ENCODE assay signal across 10 cellular contexts in genomic region chr4:153792893-153793227, GRCh38. TPM values are rescaled to one million over a fixed set of nuclear protein-coding genes. Genes with fewer than 3 reads are reported as not detected.
DNase-seq lines count a peak whose midpoint lies in the region; ATAC-seq, FAIRE-seq and TF ChIP-seq lines count a peak whose summit lies in the region.
"Had no signal": no experiment of that assay in that cellular context is flagged by ENCODE, and none has a peak within 500 bp of the region (broad histone marks: within the 10 kb centered on the region; RNA-seq: fewer than 3 reads in every experiment).

No MANE protein-coding gene starts in this region.

- ATAC-seq in GM18505 (IDR thresholded peaks at IDR 0.05; ENCODE audit: unreplicated experiment) (no peak), GM21381 (IDR thresholded peaks at IDR 0.05; ENCODE audit: unreplicated experiment) (no peak)

- no peak overlapping the region for H3K27ac Mint-ChIP-seq in activated T-cell treated with anti-CD3 and anti-CD28 coated beads, Interleukin-2, amount 50 U/mL, for 24 hours

- TF ChIP-seq CTCF in astrocyte of the spinal cord (IDR thresholded peaks at IDR 0.05; ENCODE audit: low read depth, low read length) (no peak), kidney (IDR thresholded peaks at IDR 0.05; ENCODE audit: borderline replicate concordance, extremely low read depth, insufficient read depth) (no peak)

- no peak for FAIRE-seq in kidney (lab: Jason Lieb, UNC)

- peaks cover 95% of the 10 kb centered on the region for H3K27me3 Mint-ChIP-seq in activated T-cell treated with anti-CD3 and anti-CD28 coated beads, Interleukin-2, amount 50 U/mL, for 24 hours

- H3K4me3 Mint-ChIP-seq in activated T-cell treated with anti-CD3 and anti-CD28 coated beads, Interleukin-2, amount 50 U/mL, for 24 hours = peak overlapping the region; percentile 76

- peaks cover 42% of the 10 kb centered on the region for H3K4me1 Mint-ChIP-seq in activated T-cell treated with anti-CD3 and anti-CD28 coated beads, Interleukin-2, amount 50 U/mL, for 24 hours (ENCODE audit: low read depth)

- H3K9ac ChIP-seq in kidney (ENCODE audit: low read length in 2 of 2) (no peak overlapping the region), subcutaneous abdominal adipose tissue (ENCODE audit: low read length in 5 of 5) (peak overlapping the region in 3 of 5 donors; percentile 1 to 62 (median 26))

- H3K4me3 ChIP-seq in astrocyte of the spinal cord (ENCODE audit: low read depth, low read length) (peak overlapping the region; percentile 16), kidney (ENCODE audit: low read length in 2 of 2) (peak overlapping the region in 1 of 2 donors; percentile 33), subcutaneous abdominal adipose tissue (ENCODE audit: low read depth in 1 of 5, low read length in 5 of 5) (peak overlapping the region in 4 of 5 donors; percentile 50 to 70 (median 68))

- in situ Hi-C loops in astrocyte of the spinal cord (cut with HindIII; ENCODE audit: low sequenced_read_pairs) = no loop called here

- peak; percentile 37 for DNase-seq in activated T-cell treated with anti-CD3 and anti-CD28 coated beads, Interleukin-2, amount 50 U/mL, for 24 hours
- DNase-seq in activated T-cell treated with anti-CD3 and anti-CD28 coated beads for 4 hours (no peak), astrocyte of the spinal cord (ENCODE audit: low read depth, low spot score) (no peak), kidney (peak; percentile 38)
- DNase-seq in activated CD4-positive, CD25-positive, alpha-beta regulatory T cell treated with anti-CD3 and anti-CD28 coated beads, Interleukin-2, amount 50 U/mL, for 72 hours = no peak
- DNase-seq: NCI-H1436 had no signal

- H3K36me3 Mint-ChIP-seq in activated T-cell treated with anti-CD3 and anti-CD28 coated beads, Interleukin-2, amount 50 U/mL, for 24 hours (ENCODE audit: low read depth) = no peaks in the 10 kb centered on the region

- H3K27ac ChIP-seq in kidney (ENCODE audit: low read depth in 2 of 2, low read length in 2 of 2) (no peak overlapping the region), subcutaneous abdominal adipose tissue (ENCODE audit: low read depth, low read length) (no peak overlapping the region)
- H3K27ac ChIP-seq: Peyer's patch had no signal

- H3K4me1 ChIP-seq in kidney (ENCODE audit: control insufficient read depth in 1 of 2, insufficient read depth in 1 of 2, low read depth in 1 of 2, low read length in 2 of 2) (peaks cover 0 to 11% of the 10 kb centered on the region in 2 donors), subcutaneous abdominal adipose tissue (ENCODE audit: control insufficient read depth in 5 of 5, insufficient read depth in 5 of 5, low read length in 5 of 5) (peaks cover 5 to 47% (median 46%) of the 10 kb centered on the region in 5 donors)

- H3K9me3 ChIP-seq in kidney (ENCODE audit: control insufficient read depth in 1 of 2, low read length in 2 of 2) (no peaks in the 10 kb centered on the region), subcutaneous abdominal adipose tissue (ENCODE audit: control insufficient read depth in 5 of 5, low read length in 5 of 5) (no peaks in the 10 kb centered on the region)
- H3K9me3 ChIP-seq: Peyer's patch had no signal

- intact Hi-C loops in kidney (cut with DNase I) = no loop called here

- no peak for TF ChIP-seq POLR2A in GM18505 (IDR thresholded peaks at IDR 0.05; ENCODE audit: borderline replicate concordance, extremely low read depth, insufficient read depth, insufficient read length)

- no peaks in the 10 kb centered on the region for H3K36me3 ChIP-seq in kidney (ENCODE audit: control insufficient read depth in 1 of 2, insufficient read depth in 2 of 2, low read length in 2 of 2)
- H3K36me3 ChIP-seq in subcutaneous abdominal adipose tissue (ENCODE audit: control insufficient read depth in 5 of 5, insufficient read depth in 5 of 5, low read length in 5 of 5) = no peaks in the 10 kb centered on the region
- H3K36me3 ChIP-seq: Peyer's patch had no signal

- H3K9me3 Mint-ChIP-seq in activated T-cell treated with anti-CD3 and anti-CD28 coated beads, Interleukin-2, amount 50 U/mL, for 24 hours = no peaks in the 10 kb centered on the region

- peaks cover 21 to 49% (median 37%) of the 10 kb centered on the region in 5 donors for H3K27me3 ChIP-seq in subcutaneous abdominal adipose tissue (ENCODE audit: control insufficient read depth in 5 of 5, insufficient read depth in 4 of 5, low read length in 5 of 5)

RNA-seq across cellular contexts. Expression of gene SFRP2, which starts 4.0 kb away (rescaled TPM):
- 4.1 TPM for total RNA-seq in kidney
- not detected for polyA plus RNA-seq in kidney (ENCODE audit: insufficient read depth, low read depth, low replicate concordance)

RNA-seq across cellular contexts. Expression of gene RNF175, which starts 33.0 kb away (rescaled TPM):
- 0.25 TPM for total RNA-seq in kidney
- polyA plus RNA-seq in kidney (ENCODE audit: insufficient read depth, low read depth, low replicate concordance) = not detected
- total RNA-seq: Peyer's patch had no signal

Comparison
In these comparisons a context has a peak if more than half of its experiments do, and no peak if none do; other contexts are left out.
1. DNase-seq: peak in activated T-cell treated with anti-CD3 and anti-CD28 coated beads, Interleukin-2, amount 50 U/mL, for 24 hours (single experiment) and kidney (single experiment); none in activated T-cell treated with anti-CD3 and anti-CD28 coated beads for 4 hours (single experiment), astrocyte of the spinal cord (single experiment) and activated CD4-positive, CD25-positive, alpha-beta regulatory T cell treated with anti-CD3 and anti-CD28 coated beads, Interleukin-2, amount 50 U/mL, for 72 hours (single experiment).
2. H3K9ac ChIP-seq: peak in subcutaneous abdominal adipose tissue (3 of 5); none in kidney (0 of 2).